In the genomic region with DNA sequence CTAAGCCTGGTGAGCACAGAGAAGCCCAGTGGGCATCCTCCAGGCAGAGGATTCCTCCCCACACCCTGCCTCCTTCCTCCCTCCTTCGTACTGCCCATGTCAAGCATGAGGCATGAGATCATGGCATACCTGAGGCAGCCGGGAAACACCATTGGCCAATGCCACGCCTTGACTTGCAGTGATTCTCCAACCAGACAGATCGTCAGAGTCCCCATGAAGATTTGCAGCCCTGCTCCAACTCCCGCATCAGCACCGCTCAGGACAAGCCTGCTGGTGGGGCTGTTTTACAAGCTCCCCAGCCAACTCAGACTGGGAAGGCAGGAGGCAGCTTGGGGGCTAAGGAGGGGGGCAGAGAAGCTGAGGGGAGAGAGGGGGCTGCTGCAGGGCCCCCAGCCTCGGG, we compare ENCODE assay signal across 17 cellular contexts. TPM values are rescaled to one million over a fixed set of nuclear protein-coding genes. Genes with fewer than 3 reads are reported as not detected.
DNase-seq lines count a peak whose midpoint lies in the region; ATAC-seq, FAIRE-seq and TF ChIP-seq lines count a peak whose summit lies in the region.
"Had no signal": no experiment of that assay in that cellular context is flagged by ENCODE, and none has a peak within 500 bp of the region (broad histone marks: within the 10 kb centered on the region; RNA-seq: fewer than 3 reads in every experiment).

No MANE protein-coding gene starts in this region.

- H3K36me3 ChIP-seq in HEK293 (ENCODE audit: control insufficient read depth in 2 of 2, insufficient read depth in 1 of 2, low read length in 2 of 2) (no peaks in the 10 kb centered on the region), keratinocyte (ENCODE audit: control insufficient read depth in 2 of 2, extremely low read depth in 1 of 2, insufficient read depth in 2 of 2, low read length in 2 of 2) (peaks cover 0 to 3% of the 10 kb centered on the region in 2 experiments)
- H3K36me3 ChIP-seq: ovary had no signal

- ATAC-seq in GM21515 (IDR thresholded peaks at IDR 0.05; ENCODE audit: unreplicated experiment): no peak
- ATAC-seq: Panc1; stimulated activated naive CD8-positive, alpha-beta T cell treated with anti-CD3 and anti-CD28 coated beads, Interleukin-15, amount 100 ng/mL, for 72 hours; T-cell had no signal

- H3K4me2 ChIP-seq in keratinocyte (ENCODE audit: control insufficient read depth, extremely low read depth, insufficient read depth, low read depth, low read length): no peak overlapping the region

- no peaks in the 10 kb centered on the region for H3K9me3 ChIP-seq in HEK293 (ENCODE audit: control insufficient read depth, insufficient read depth, low read depth, low read length)
- no peaks in the 10 kb centered on the region for H3K9me3 ChIP-seq in keratinocyte (ENCODE audit: control insufficient read depth, low read depth, low read length)
- H3K9me3 ChIP-seq: ovary had no signal

- H4K20me1 ChIP-seq in keratinocyte (ENCODE audit: control insufficient read depth, extremely low read depth, insufficient read depth, low read length): no peaks in the 10 kb centered on the region

- H3K27me3 ChIP-seq in keratinocyte (ENCODE audit: control insufficient read depth, extremely low read depth, insufficient read depth, low read length): no peaks in the 10 kb centered on the region
- H3K27me3 ChIP-seq: ovary had no signal

- H3K9me1 ChIP-seq in keratinocyte (ENCODE audit: control insufficient read depth, extremely low read depth, insufficient read depth, low read length): no peaks in the 10 kb centered on the region

- CTCF ChIA-PET in HEK293 (lab: Yijun Ruan, JAX): interaction anchor here (0.7 to 1.2 kb wide), 4 partner anchors 9 to 823 kb away, joined by 3 to 8 read pairs (median 4); no protein-coding TSS in a partner anchor
- CTCF ChIA-PET in activated naive CD4-positive, alpha-beta T cell treated with anti-CD3 and anti-CD28 coated beads for 36 hours (lab: Charles Lee): no interaction called here

- H3K9me3 Mint-ChIP-seq in activated CD4-positive, alpha-beta T cell treated with anti-CD3 and anti-CD28 coated beads, Interleukin-2, amount 10 ng/mL, durations not matched to agents 24 days and 14 days: no peaks in the 10 kb centered on the region
- no peaks in the 10 kb centered on the region for H3K9me3 Mint-ChIP-seq in activated naive CD4-positive, alpha-beta T cell treated with anti-CD3 and anti-CD28 coated beads for 36 hours
- H3K9me3 Mint-ChIP-seq: central memory CD8-positive, alpha-beta T cell; stimulated activated naive CD8-positive, alpha-beta T cell treated with anti-CD3 and anti-CD28 coated beads, Interleukin-15, amount 100 ng/mL, for 72 hours; T-cell had no signal

- DNase-seq in A172 (ENCODE audit: low spot score) (peak; percentile 71), SW480 (ENCODE audit: low spot score) (peak; percentile 73), keratinocyte (ENCODE audit: low read depth, low spot score) (peak; percentile 99), Ammon's horn (ENCODE audit: low spot score) (no peak)
- no peak for DNase-seq in activated CD4-positive, alpha-beta T cell treated with anti-CD3 and anti-CD28 coated beads, Interleukin-2, amount 10 ng/mL, durations not matched to agents 24 days and 14 days
- DNase-seq in activated naive CD4-positive, alpha-beta T cell treated with anti-CD3 and anti-CD28 coated beads for 36 hours: no peak
- DNase-seq: activated naive CD4-positive, alpha-beta T cell treated with anti-CD3 and anti-CD28 coated beads, Interleukin-2, amount 50 U/mL, for 16 hours; NCI-H2227 treated with DMSO at 0.1 percent for 48 hours; ovary; stimulated activated naive CD8-positive, alpha-beta T cell treated with anti-CD3 and anti-CD28 coated beads, Interleukin-15, amount 100 ng/mL, for 72 hours; T-cell had no signal

- peak overlapping the region; percentile 22 for H3K9ac ChIP-seq in keratinocyte (ENCODE audit: control insufficient read depth, extremely low read depth, insufficient read depth, low read length)

- H3K4me1 ChIP-seq in HEK293 (ENCODE audit: control insufficient read depth, insufficient read depth, low read length) (no peaks in the 10 kb centered on the region), keratinocyte (ENCODE audit: control insufficient read depth, extremely low read depth, insufficient read depth, low read length) (peaks cover 39% of the 10 kb centered on the region)

- H3K27ac Mint-ChIP-seq in activated CD4-positive, alpha-beta T cell treated with anti-CD3 and anti-CD28 coated beads, Interleukin-2, amount 10 ng/mL, durations not matched to agents 24 days and 14 days: no peak overlapping the region
- H3K27ac Mint-ChIP-seq in activated naive CD4-positive, alpha-beta T cell treated with anti-CD3 and anti-CD28 coated beads for 36 hours: no peak overlapping the region
- H3K27ac Mint-ChIP-seq: stimulated activated naive CD8-positive, alpha-beta T cell treated with anti-CD3 and anti-CD28 coated beads, Interleukin-15, amount 100 ng/mL, for 72 hours; T-cell had no signal

- H2AFZ ChIP-seq in keratinocyte (ENCODE audit: control insufficient read depth, low read length): no peak overlapping the region

- H3K36me3 Mint-ChIP-seq in activated CD4-positive, alpha-beta T cell treated with anti-CD3 and anti-CD28 coated beads, Interleukin-2, amount 10 ng/mL, durations not matched to agents 24 days and 14 days (ENCODE audit: low read depth): no peaks in the 10 kb centered on the region
- H3K36me3 Mint-ChIP-seq in activated naive CD4-positive, alpha-beta T cell treated with anti-CD3 and anti-CD28 coated beads for 36 hours (ENCODE audit: low read depth): no peaks in the 10 kb centered on the region
- H3K36me3 Mint-ChIP-seq: T-cell had no signal

- H3K4me3 ChIP-seq in HEK293 (ENCODE audit: low read depth, low read length) (no peak overlapping the region), keratinocyte (ENCODE audit: control insufficient read depth in 2 of 3, extremely low read depth in 1 of 3, insufficient read depth in 2 of 3, low read depth in 1 of 3, low read length in 3 of 3) (no peak overlapping the region)
- H3K4me3 ChIP-seq: ovary had no signal

- H3K4me3 Mint-ChIP-seq in activated CD4-positive, alpha-beta T cell treated with anti-CD3 and anti-CD28 coated beads, Interleukin-2, amount 10 ng/mL, durations not matched to agents 24 days and 14 days: no peak overlapping the region
- H3K4me3 Mint-ChIP-seq in activated naive CD4-positive, alpha-beta T cell treated with anti-CD3 and anti-CD28 coated beads for 36 hours: no peak overlapping the region
- H3K4me3 Mint-ChIP-seq: central memory CD8-positive, alpha-beta T cell; stimulated activated naive CD8-positive, alpha-beta T cell treated with anti-CD3 and anti-CD28 coated beads, Interleukin-15, amount 100 ng/mL, for 72 hours; T-cell had no signal

- intact Hi-C loops in activated CD4-positive, alpha-beta T cell treated with anti-CD3 and anti-CD28 coated beads, Interleukin-2, amount 10 ng/mL, durations not matched to agents 24 days and 14 days (cut with micrococcal nuclease): no loop called here
- intact Hi-C loops in activated naive CD4-positive, alpha-beta T cell treated with anti-CD3 and anti-CD28 coated beads for 36 hours (cut with micrococcal nuclease): no loop called here

- H3K27me3 Mint-ChIP-seq in activated CD4-positive, alpha-beta T cell treated with anti-CD3 and anti-CD28 coated beads, Interleukin-2, amount 10 ng/mL, durations not matched to agents 24 days and 14 days: no peaks in the 10 kb centered on the region
- peaks cover 1% of the 10 kb centered on the region for H3K27me3 Mint-ChIP-seq in activated naive CD4-positive, alpha-beta T cell treated with anti-CD3 and anti-CD28 coated beads for 36 hours (ENCODE audit: low read depth)

- H3K4me1 Mint-ChIP-seq in activated CD4-positive, alpha-beta T cell treated with anti-CD3 and anti-CD28 coated beads, Interleukin-2, amount 10 ng/mL, durations not matched to agents 24 days and 14 days: no peaks in the 10 kb centered on the region
- H3K4me1 Mint-ChIP-seq in activated naive CD4-positive, alpha-beta T cell treated with anti-CD3 and anti-CD28 coated beads for 36 hours (ENCODE audit: low read depth): no peaks in the 10 kb centered on the region
- H3K4me1 Mint-ChIP-seq: central memory CD8-positive, alpha-beta T cell; stimulated activated naive CD8-positive, alpha-beta T cell treated with anti-CD3 and anti-CD28 coated beads, Interleukin-15, amount 100 ng/mL, for 72 hours; T-cell had no signal

- dilution Hi-C loops in keratinocyte (cut with MboI; ENCODE audit: extremely low pct_ligation_motif_present, low sequenced_read_pairs): no loop called here

- POLR2A ChIA-PET in HEK293 (lab: Yijun Ruan, JAX): no interaction called here

- no peaks in the 10 kb centered on the region for H3K79me2 ChIP-seq in keratinocyte (ENCODE audit: control insufficient read depth, insufficient read depth, low read length)

- TF ChIP-seq CTCF in HEK293 (tag by site-specific recombination; IDR thresholded peaks at IDR 0.05): no peak
- TF ChIP-seq CTCF in keratinocyte (optimal IDR thresholded peaks at IDR 0.05 in 1 of 3, IDR thresholded peaks at IDR 0.05 in 1 of 3, conservative IDR thresholded peaks at IDR 0.05 in 1 of 3; ENCODE audit: extremely low read depth in 1 of 3, insufficient read depth in 2 of 3, low read length in 3 of 3): peak in 2 of 3 experiments; percentile 8 to 34

- no peak overlapping the region for H3K27ac ChIP-seq in HEK293 (ENCODE audit: extremely low read depth, low read depth, low read length)
- H3K27ac ChIP-seq in keratinocyte (ENCODE audit: control insufficient read depth, insufficient read depth, low read length): no peak overlapping the region
- H3K27ac ChIP-seq: ovary had no signal

- FAIRE-seq in keratinocyte (lab: Jason Lieb, UNC): peak; percentile 100

RNA-seq across cellular contexts. Expression of a gene that starts 2.9 kb away (rescaled TPM):
- total RNA-seq in A172 (2014; rRNA removed; shearing (Covaris generic)): 0.50 and 2.2 TPM in 2 replicates
- 1,163 to 4,746 TPM (median 1,851 TPM) in 3 replicates for polyA plus RNA-seq in keratinocyte
- 20,474 TPM for polyA plus RNA-seq in keratinocyte (2011; ENCODE audit: low read depth)
- 1,428 and 3,010 TPM in 2 replicates for polyA plus RNA-seq in keratinocyte (2011; cell fraction: cytosol; rRNA removed)
- polyA plus RNA-seq in keratinocyte (2011; cell fraction: nucleus; rRNA removed): 2,522 and 2,889 TPM in 2 replicates
- 1,329 and 6,837 TPM in 2 replicates for polyA plus RNA-seq in keratinocyte (2012; ENCODE audit: low replicate concordance)
- polyA minus RNA-seq in keratinocyte: 1,159 to 3,059 TPM (median 1,751 TPM) in 3 replicates
- polyA minus RNA-seq in keratinocyte (2011; cell fraction: cytosol; rRNA and poly(A)+ RNA removed): 3,006 TPM
- 1,076 and 1,184 TPM in 2 replicates for polyA minus RNA-seq in keratinocyte (2011; cell fraction: nucleus; rRNA and poly(A)+ RNA removed)
- not detected in 2 replicates for total RNA-seq in activated CD4-positive, alpha-beta T cell treated with anti-CD3 and anti-CD28 coated beads, Interleukin-2, amount 10 ng/mL, durations not matched to agents 24 days and 14 days
- total RNA-seq in activated naive CD4-positive, alpha-beta T cell treated with anti-CD3 and anti-CD28 coated beads for 36 hours: not detected
- total RNA-seq: glomerular endothelial cell, HT1080, T-cell had no signal
- polyA plus RNA-seq: ovary had no signal

RNA-seq across cellular contexts. Expression of a gene that starts 8.9 kb away (rescaled TPM):
- 0.29 TPM in 1 of 2 replicates, not detected in the other for total RNA-seq in A172 (2014; rRNA removed; shearing (Covaris generic))
- 6,440 to 12,579 TPM (median 8,666 TPM) in 3 replicates for polyA plus RNA-seq in keratinocyte
- 46,546 TPM for polyA plus RNA-seq in keratinocyte (2011; ENCODE audit: low read depth)
- 6,491 and 12,585 TPM in 2 replicates for polyA plus RNA-seq in keratinocyte (2011; cell fraction: cytosol; rRNA removed)
- 12,033 and 13,742 TPM in 2 replicates for polyA plus RNA-seq in keratinocyte (2011; cell fraction: nucleus; rRNA removed)
- polyA plus RNA-seq in keratinocyte (2012; ENCODE audit: low replicate concordance): 5,743 and 13,877 TPM in 2 replicates
- polyA minus RNA-seq in keratinocyte: 5,137 to 9,087 TPM (median 7,073 TPM) in 3 replicates
- 14,086 TPM for polyA minus RNA-seq in keratinocyte (2011; cell fraction: cytosol; rRNA and poly(A)+ RNA removed)
- polyA minus RNA-seq in keratinocyte (2011; cell fraction: nucleus; rRNA and poly(A)+ RNA removed): 4,848 and 5,061 TPM in 2 replicates
- not detected in 2 replicates for total RNA-seq in activated CD4-positive, alpha-beta T cell treated with anti-CD3 and anti-CD28 coated beads, Interleukin-2, amount 10 ng/mL, durations not matched to agents 24 days and 14 days
- total RNA-seq in activated naive CD4-positive, alpha-beta T cell treated with anti-CD3 and anti-CD28 coated beads for 36 hours: not detected
- total RNA-seq: T-cell had no signal

RNA-seq across cellular contexts. Expression of a gene that starts 28.8 kb away (rescaled TPM):
- total RNA-seq in A172 (2014; rRNA removed; shearing (Covaris generic)): not detected in 2 replicates
- polyA plus RNA-seq in keratinocyte: 26,041 to 32,523 TPM (median 29,603 TPM) in 3 replicates
- 31,901 TPM for polyA plus RNA-seq in keratinocyte (2011; ENCODE audit: low read depth)
- 21,475 and 38,030 TPM in 2 replicates for polyA plus RNA-seq in keratinocyte (2011; cell fraction: cytosol; rRNA removed)
- 27,919 and 28,945 TPM in 2 replicates for polyA plus RNA-seq in keratinocyte (2011; cell fraction: nucleus; rRNA removed)
- 14,568 and 23,086 TPM in 2 replicates for polyA plus RNA-seq in keratinocyte (2012; ENCODE audit: low replicate concordance)
- polyA minus RNA-seq in keratinocyte: 19,979 to 26,270 TPM (median 20,630 TPM) in 3 replicates
- 27,275 TPM for polyA minus RNA-seq in keratinocyte (2011; cell fraction: cytosol; rRNA and poly(A)+ RNA removed)
- polyA minus RNA-seq in keratinocyte (2011; cell fraction: nucleus; rRNA and poly(A)+ RNA removed): 10,810 and 12,637 TPM in 2 replicates
- total RNA-seq in activated CD4-positive, alpha-beta T cell treated with anti-CD3 and anti-CD28 coated beads, Interleukin-2, amount 10 ng/mL, durations not matched to agents 24 days and 14 days: not detected in 2 replicates
- total RNA-seq in activated naive CD4-positive, alpha-beta T cell treated with anti-CD3 and anti-CD28 coated beads for 36 hours: not detected
- total RNA-seq: glomerular endothelial cell, T-cell had no signal
- polyA plus RNA-seq: ovary had no signal

RNA-seq across cellular contexts. Expression of a gene that starts 43.6 kb away (rescaled TPM):
- not detected in 2 replicates for total RNA-seq in A172 (2014; rRNA removed; shearing (Covaris generic))
- polyA plus RNA-seq in keratinocyte: 0.85 to 1.6 TPM (median 1.5 TPM) in 3 replicates
- polyA plus RNA-seq in keratinocyte (2011; ENCODE audit: low read depth): 1.0 TPM
- polyA plus RNA-seq in keratinocyte (2011; cell fraction: cytosol; rRNA removed): 1.4 and 1.7 TPM in 2 replicates
- polyA plus RNA-seq in keratinocyte (2011; cell fraction: nucleus; rRNA removed): 1.5 and 2.1 TPM in 2 replicates
- 1.6 TPM in 2 replicates for polyA plus RNA-seq in keratinocyte (2012; ENCODE audit: low replicate concordance)
- polyA minus RNA-seq in keratinocyte: 0.10 to 0.74 TPM (median 0.43 TPM) in 3 replicates
- polyA minus RNA-seq in keratinocyte (2011; cell fraction: cytosol; rRNA and poly(A)+ RNA removed): not detected
- polyA minus RNA-seq in keratinocyte (2011; cell fraction: nucleus; rRNA and poly(A)+ RNA removed): 0.32 and 0.93 TPM in 2 replicates
- not detected in 2 replicates for total RNA-seq in activated CD4-positive, alpha-beta T cell treated with anti-CD3 and anti-CD28 coated beads, Interleukin-2, amount 10 ng/mL, durations not matched to agents 24 days and 14 days
- total RNA-seq in activated naive CD4-positive, alpha-beta T cell treated with anti-CD3 and anti-CD28 coated beads for 36 hours: not detected
- total RNA-seq: glomerular endothelial cell, HT1080, ovary, T-cell had no signal
- polyA plus RNA-seq: ovary had no signal

Comparison
In these comparisons a context has a peak if more than half of its experiments do, and no peak if none do; other contexts are left out.
1. DNase-seq: peak in A172 (single experiment), SW480 (single experiment) and keratinocyte (single experiment); none in activated CD4-positive, alpha-beta T cell treated with anti-CD3 and anti-CD28 coated beads, Interleukin-2, amount 10 ng/mL, durations not matched to agents 24 days and 14 days (single experiment), activated naive CD4-positive, alpha-beta T cell treated with anti-CD3 and anti-CD28 coated beads for 36 hours (single experiment) and Ammon's horn (single experiment).